ENCODE assay signal across 8 cellular contexts in genomic region chr17:18698473-18699103, GRCh38. TPM values are rescaled to one million over a fixed set of nuclear protein-coding genes. Genes with fewer than 3 reads are reported as not detected.
DNase-seq lines count a peak whose midpoint lies in the region; ATAC-seq and TF ChIP-seq lines count a peak whose summit lies in the region.
"Not testable (repeated sequence)": the region's sequence is repeated elsewhere in the genome, so short reads cannot be mapped to it uniquely, and the experiment has no call there.

No MANE protein-coding gene starts in this region.

- not testable (repeated sequence) for H3K27ac ChIP-seq in SU-DHL-6 (ENCODE audit: low read depth, low read length)
- H3K27ac ChIP-seq in angular gyrus (ENCODE audit: low read depth, low read length): peak overlapping the region; percentile 19

- not testable (repeated sequence) for H3K27me3 Mint-ChIP-seq in immature natural killer cell (ENCODE audit: low read depth in 3 of 3); natural killer cell treated with Interleukin-12 subunit alpha and Interleukin-12 subunit beta and Interleukin-15 and Interleukin-18, amount 100 ng/mL, for 72 hours; stimulated activated memory B cell treated with anti-CD40 and anti-IgM and Interleukin-4, amounts not matched to agents 10 μg/mL and 1 μg/mL and 100 μg/mL, for 72 hours

- not testable (repeated sequence) for H3K79me2 ChIP-seq in SU-DHL-6 (ENCODE audit: insufficient read depth, low read length)

- H3K9me2 ChIP-seq in SU-DHL-6 (replicated peaks; ENCODE audit: insufficient read depth, low read length): not testable (repeated sequence)

- not testable (repeated sequence) for H3K36me3 Mint-ChIP-seq in immature natural killer cell; natural killer cell treated with Interleukin-12 subunit alpha and Interleukin-12 subunit beta and Interleukin-15 and Interleukin-18, amount 100 ng/mL, for 72 hours; stimulated activated memory B cell treated with anti-CD40 and anti-IgM and Interleukin-4, amounts not matched to agents 10 μg/mL and 1 μg/mL and 100 μg/mL, for 72 hours

- TF ChIP-seq CTCF in AG10803 (conservative IDR thresholded peaks at IDR 0.05; ENCODE audit: low read length); HFF-Myc (IDR thresholded peaks at IDR 0.05; ENCODE audit: low read depth, low read length, missing control alignments); SU-DHL-6 (IDR thresholded peaks at IDR 0.05; ENCODE audit: insufficient read depth, low read length, poor library complexity, severe bottlenecking); epithelial cell of esophagus (IDR thresholded peaks at IDR 0.05; ENCODE audit: insufficient read depth, low read depth, low read length, missing control alignments): not testable (repeated sequence)

- H3K27me3 ChIP-seq in SU-DHL-6 (ENCODE audit: low read length): not testable (repeated sequence)

- H3K9ac ChIP-seq in SU-DHL-6 (ENCODE audit: low read length): peak overlapping the region; percentile 70

- H2AFZ ChIP-seq in SU-DHL-6 (ENCODE audit: low read depth, low read length, severe bottlenecking): peak overlapping the region; percentile 97

- not testable (repeated sequence) for H3F3A ChIP-seq in SU-DHL-6 (ENCODE audit: insufficient read depth)

- H3K4me3 Mint-ChIP-seq in immature natural killer cell: peak overlapping the region; percentile 88 to 94 (median 92)
- H3K4me3 Mint-ChIP-seq in natural killer cell treated with Interleukin-12 subunit alpha and Interleukin-12 subunit beta and Interleukin-15 and Interleukin-18, amount 100 ng/mL, for 72 hours: peak overlapping the region; percentile 86
- peak overlapping the region; percentile 92 for H3K4me3 Mint-ChIP-seq in stimulated activated memory B cell treated with anti-CD40 and anti-IgM and Interleukin-4, amounts not matched to agents 10 μg/mL and 1 μg/mL and 100 μg/mL, for 72 hours

- ATAC-seq in natural killer cell treated with Interleukin-12 subunit alpha and Interleukin-12 subunit beta and Interleukin-15 and Interleukin-18, amount 100 ng/mL, for 72 hours; stimulated activated memory B cell treated with anti-CD40 and anti-IgM and Interleukin-4, amounts not matched to agents 10 μg/mL and 1 μg/mL and 100 μg/mL, for 72 hours: not testable (repeated sequence)

- peak overlapping the region; percentile 69 for H3K4me2 ChIP-seq in SU-DHL-6 (ENCODE audit: low read depth, low read length, poor library complexity, severe bottlenecking)

- H3K9me3 ChIP-seq in SU-DHL-6 (ENCODE audit: insufficient read depth, low read length): not testable (repeated sequence)

- peak overlapping the region in 1 of 6 donors; percentile 86 for H3K27ac Mint-ChIP-seq in immature natural killer cell
- peak overlapping the region in 1 of 2 donors; percentile 79 for H3K27ac Mint-ChIP-seq in natural killer cell treated with Interleukin-12 subunit alpha and Interleukin-12 subunit beta and Interleukin-15 and Interleukin-18, amount 100 ng/mL, for 72 hours
- peak overlapping the region; percentile 87 for H3K27ac Mint-ChIP-seq in stimulated activated memory B cell treated with anti-CD40 and anti-IgM and Interleukin-4, amounts not matched to agents 10 μg/mL and 1 μg/mL and 100 μg/mL, for 72 hours

- not testable (repeated sequence) for H4K20me1 ChIP-seq in SU-DHL-6 (ENCODE audit: low read depth, low read length)

- peaks cover 9 to 17% of the 10 kb centered on the region in 2 donors for H3K4me1 Mint-ChIP-seq in immature natural killer cell
- H3K4me1 Mint-ChIP-seq in natural killer cell treated with Interleukin-12 subunit alpha and Interleukin-12 subunit beta and Interleukin-15 and Interleukin-18, amount 100 ng/mL, for 72 hours (ENCODE audit: low read depth in 2 of 2): not testable (repeated sequence)
- H3K4me1 Mint-ChIP-seq in stimulated activated memory B cell treated with anti-CD40 and anti-IgM and Interleukin-4, amounts not matched to agents 10 μg/mL and 1 μg/mL and 100 μg/mL, for 72 hours: peaks cover 18% of the 10 kb centered on the region

- H3K36me3 ChIP-seq in SU-DHL-6 (ENCODE audit: low read length): not testable (repeated sequence)

- not testable (repeated sequence) for DNase-seq in AG10803 (ENCODE audit: low read depth); HFF-Myc (ENCODE audit: extremely low read depth, low read depth); epithelial cell of esophagus (ENCODE audit: low read depth); immature natural killer cell; natural killer cell treated with Interleukin-12 subunit alpha and Interleukin-12 subunit beta and Interleukin-15 and Interleukin-18, amount 100 ng/mL, for 72 hours (ENCODE audit: low spot score)

- H3K4me3 ChIP-seq in AG10803 (ENCODE audit: low read length) (peak overlapping the region; percentile 66), HFF-Myc (replicated peaks; ENCODE audit: low read depth, low read length) (peak overlapping the region; percentile 54), SU-DHL-6 (ENCODE audit: insufficient read depth, low read length, poor library complexity, severe bottlenecking) (peak overlapping the region; percentile 63), epithelial cell of esophagus (ENCODE audit: low read length) (peak overlapping the region; percentile 56)

- not testable (repeated sequence) for H3K9me3 Mint-ChIP-seq in immature natural killer cell; natural killer cell treated with Interleukin-12 subunit alpha and Interleukin-12 subunit beta and Interleukin-15 and Interleukin-18, amount 100 ng/mL, for 72 hours; stimulated activated memory B cell treated with anti-CD40 and anti-IgM and Interleukin-4, amounts not matched to agents 10 μg/mL and 1 μg/mL and 100 μg/mL, for 72 hours

RNA-seq across cellular contexts. Expression of gene FOXO3B, which starts 16.5 kb away (rescaled TPM):
- polyA plus RNA-seq in immature natural killer cell: 1 to 10 TPM in 1 of 3 donors, not detected in 2; 4.3 TPM
- total RNA-seq in natural killer cell treated with Interleukin-12 subunit alpha and Interleukin-12 subunit beta and Interleukin-15 and Interleukin-18, amount 100 ng/mL, for 72 hours: 1 to 10 TPM; 3.8 to 9.6 TPM

RNA-seq across cellular contexts. Expression of gene FBXW10, which starts 45.3 kb away (rescaled TPM):
- not detected for polyA plus RNA-seq in immature natural killer cell
- not detected for total RNA-seq in natural killer cell treated with Interleukin-12 subunit alpha and Interleukin-12 subunit beta and Interleukin-15 and Interleukin-18, amount 100 ng/mL, for 72 hours

RNA-seq across cellular contexts. Expression of gene TBC1D28, which starts 54.4 kb away (rescaled TPM):
- polyA plus RNA-seq in immature natural killer cell: not detected
- total RNA-seq in natural killer cell treated with Interleukin-12 subunit alpha and Interleukin-12 subunit beta and Interleukin-15 and Interleukin-18, amount 100 ng/mL, for 72 hours: not detected
